ENCODE assay signal across 1 cellular context in the genomic region with DNA sequence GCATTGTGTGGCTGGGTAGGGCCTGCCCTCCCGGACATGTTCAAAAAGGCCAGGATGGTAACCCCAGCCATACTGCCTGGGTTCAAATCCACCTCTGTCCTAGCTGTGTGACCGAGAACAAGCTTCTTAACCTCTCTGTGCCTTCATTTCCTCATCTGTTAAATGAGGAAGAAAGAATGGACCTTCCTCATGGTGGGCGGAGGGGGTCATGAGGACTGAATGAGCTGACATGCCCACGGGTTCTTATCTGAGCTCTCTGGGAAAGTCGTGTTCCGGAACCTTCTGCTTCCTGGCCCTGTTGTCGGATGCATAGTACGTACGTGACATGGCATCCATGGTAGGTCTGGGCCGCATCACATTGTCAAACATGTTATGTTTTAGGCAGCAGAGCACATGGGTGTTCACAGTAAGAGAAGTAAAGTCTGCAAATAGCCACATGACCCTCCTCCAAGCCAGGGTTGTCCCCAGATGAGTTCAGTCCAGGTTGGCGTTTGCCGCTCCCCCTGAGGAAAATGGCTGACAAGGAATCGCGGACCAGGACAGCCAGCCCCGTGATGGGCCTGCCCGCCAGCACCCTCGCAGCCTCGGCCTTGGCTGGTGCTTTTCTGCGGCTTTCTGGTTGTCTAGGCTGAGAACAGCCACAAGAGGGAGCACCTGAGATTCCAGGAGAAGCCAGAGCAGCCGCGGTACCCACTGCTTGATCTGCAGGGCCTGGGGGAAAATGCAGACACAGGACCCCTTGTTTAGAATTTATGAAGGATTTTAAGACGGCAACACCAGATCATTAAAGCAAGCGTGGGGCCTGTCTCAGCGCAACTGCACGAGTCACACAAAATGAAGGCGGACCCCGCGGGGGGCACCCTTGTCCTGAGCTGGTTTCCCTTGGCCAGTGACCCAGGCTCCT.
TF ChIP-seq lines count a peak whose summit lies in the region.

No MANE protein-coding gene starts in this region.

TF ChIP-seq in HepG2, 621 proteins besides CTCF, POLR2A, EP300 and RAD21 (continued from another document and continues in another):
- TF ChIP-seq, protein P1, sequence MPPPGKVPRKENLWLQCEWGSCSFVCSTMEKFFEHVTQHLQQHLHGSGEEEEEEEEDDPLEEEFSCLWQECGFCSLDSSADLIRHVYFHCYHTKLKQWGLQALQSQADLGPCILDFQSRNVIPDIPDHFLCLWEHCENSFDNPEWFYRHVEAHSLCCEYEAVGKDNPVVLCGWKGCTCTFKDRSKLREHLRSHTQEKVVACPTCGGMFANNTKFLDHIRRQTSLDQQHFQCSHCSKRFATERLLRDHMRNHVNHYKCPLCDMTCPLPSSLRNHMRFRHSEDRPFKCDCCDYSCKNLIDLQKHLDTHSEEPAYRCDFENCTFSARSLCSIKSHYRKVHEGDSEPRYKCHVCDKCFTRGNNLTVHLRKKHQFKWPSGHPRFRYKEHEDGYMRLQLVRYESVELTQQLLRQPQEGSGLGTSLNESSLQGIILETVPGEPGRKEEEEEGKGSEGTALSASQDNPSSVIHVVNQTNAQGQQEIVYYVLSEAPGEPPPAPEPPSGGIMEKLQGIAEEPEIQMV (CRISPR knock-in tag; IDR thresholded peaks at IDR 0.05; ENCODE audit: low read depth), result peak; percentile 83; the same call in 1 of the 2 replicates
- TF ChIP-seq ZNF543 (CRISPR knock-in tag; IDR thresholded peaks at IDR 0.05), result no peak
- TF ChIP-seq, protein P2, sequence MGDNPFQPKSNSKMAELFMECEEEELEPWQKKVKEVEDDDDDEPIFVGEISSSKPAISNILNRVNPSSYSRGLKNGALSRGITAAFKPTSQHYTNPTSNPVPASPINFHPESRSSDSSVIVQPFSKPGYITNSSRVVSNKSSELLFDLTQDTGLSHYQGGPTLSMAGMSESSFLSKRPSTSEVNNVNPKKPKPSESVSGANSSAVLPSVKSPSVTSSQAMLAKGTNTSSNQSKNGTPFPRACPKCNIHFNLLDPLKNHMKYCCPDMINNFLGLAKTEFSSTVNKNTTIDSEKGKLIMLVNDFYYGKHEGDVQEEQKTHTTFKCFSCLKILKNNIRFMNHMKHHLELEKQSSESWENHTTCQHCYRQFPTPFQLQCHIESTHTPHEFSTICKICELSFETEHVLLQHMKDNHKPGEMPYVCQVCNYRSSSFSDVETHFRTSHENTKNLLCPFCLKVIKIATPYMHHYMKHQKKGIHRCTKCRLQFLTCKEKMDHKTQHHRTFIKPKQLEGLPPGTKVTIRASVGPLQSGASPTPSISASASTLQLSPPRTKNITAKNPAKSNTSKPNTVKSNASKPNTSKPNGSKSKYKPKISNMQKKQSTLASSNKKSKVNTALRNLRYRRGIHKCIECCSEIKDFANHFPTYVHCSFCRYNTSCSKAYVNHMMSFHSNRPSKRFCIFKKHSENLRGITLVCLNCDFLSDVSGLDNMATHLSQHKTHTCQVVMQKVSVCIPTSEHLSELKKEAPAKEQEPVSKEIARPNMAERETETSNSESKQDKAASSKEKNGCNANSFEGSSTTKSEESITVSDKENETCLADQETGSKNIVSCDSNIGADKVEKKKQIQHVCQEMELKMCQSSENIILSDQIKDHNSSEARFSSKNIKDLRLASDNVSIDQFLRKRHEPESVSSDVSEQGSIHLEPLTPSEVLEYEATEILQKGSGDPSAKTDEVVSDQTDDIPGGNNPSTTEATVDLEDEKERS (CRISPR knock-in tag; IDR thresholded peaks at IDR 0.05), result no peak
- no peak for TF ChIP-seq MXI1 (IDR thresholded peaks at IDR 0.05; ENCODE audit: borderline replicate concordance, low read depth, low read length)
- no peak for TF ChIP-seq ZNF891 (CRISPR knock-in tag; IDR thresholded peaks at IDR 0.05)
- TF ChIP-seq NFIB (CRISPR knock-in tag; IDR thresholded peaks at IDR 0.05; ENCODE audit: borderline replicate concordance), result no peak
- TF ChIP-seq ZNF251 (CRISPR knock-in tag; IDR thresholded peaks at IDR 0.05), result no peak
- no peak for TF ChIP-seq HOXA7 (CRISPR knock-in tag; IDR thresholded peaks at IDR 0.05)
- no peak for TF ChIP-seq RFXANK (CRISPR knock-in tag; IDR thresholded peaks at IDR 0.05)
- TF ChIP-seq MYC (CRISPR knock-in tag; IDR thresholded peaks at IDR 0.05; ENCODE audit: borderline replicate concordance), result no peak
- peak; percentile 26; the same call in 1 of the 2 replicates for TF ChIP-seq ERF (CRISPR knock-in tag; IDR thresholded peaks at IDR 0.05)
- TF ChIP-seq, protein P3, sequence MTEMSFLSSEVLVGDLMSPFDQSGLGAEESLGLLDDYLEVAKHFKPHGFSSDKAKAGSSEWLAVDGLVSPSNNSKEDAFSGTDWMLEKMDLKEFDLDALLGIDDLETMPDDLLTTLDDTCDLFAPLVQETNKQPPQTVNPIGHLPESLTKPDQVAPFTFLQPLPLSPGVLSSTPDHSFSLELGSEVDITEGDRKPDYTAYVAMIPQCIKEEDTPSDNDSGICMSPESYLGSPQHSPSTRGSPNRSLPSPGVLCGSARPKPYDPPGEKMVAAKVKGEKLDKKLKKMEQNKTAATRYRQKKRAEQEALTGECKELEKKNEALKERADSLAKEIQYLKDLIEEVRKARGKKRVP (CRISPR knock-in tag; IDR thresholded peaks at IDR 0.05), result no peak
- no peak; the same call in 1 of the 2 replicates for TF ChIP-seq IRX3 (CRISPR knock-in tag; IDR thresholded peaks at IDR 0.05; ENCODE audit: borderline replicate concordance, low read depth)
- no peak for TF ChIP-seq ZNF326 (CRISPR knock-in tag; IDR thresholded peaks at IDR 0.05; ENCODE audit: borderline replicate concordance)
- no peak for TF ChIP-seq NCOR1 (IDR thresholded peaks at IDR 0.05; ENCODE audit: borderline replicate concordance, low read length)
- no peak for TF ChIP-seq TOE1 (CRISPR knock-in tag; IDR thresholded peaks at IDR 0.05)
- no peak for TF ChIP-seq SRF (IDR thresholded peaks at IDR 0.05; ENCODE audit: low read depth, low read length)
- TF ChIP-seq GABPA (IDR thresholded peaks at IDR 0.05; ENCODE audit: low read depth, low read length), result no peak
- TF ChIP-seq GABPA (CRISPR knock-in tag; IDR thresholded peaks at IDR 0.05; ENCODE audit: low read depth), result no peak
- TF ChIP-seq ZNF629 (CRISPR knock-in tag; conservative IDR thresholded peaks at IDR 0.05), result no peak
- TF ChIP-seq SATB2 (CRISPR knock-in tag; IDR thresholded peaks at IDR 0.05), result no peak
- no peak for TF ChIP-seq PRMT3 (CRISPR knock-in tag; IDR thresholded peaks at IDR 0.05; ENCODE audit: borderline replicate concordance, low read depth)
- TF ChIP-seq ZFP62 (CRISPR knock-in tag; IDR thresholded peaks at IDR 0.05), result no peak
- no peak for TF ChIP-seq JUNB (CRISPR knock-in tag; IDR thresholded peaks at IDR 0.05; ENCODE audit: borderline replicate concordance)
- TF ChIP-seq ZKSCAN5 (CRISPR knock-in tag; IDR thresholded peaks at IDR 0.05), result no peak
- TF ChIP-seq, protein P4, sequence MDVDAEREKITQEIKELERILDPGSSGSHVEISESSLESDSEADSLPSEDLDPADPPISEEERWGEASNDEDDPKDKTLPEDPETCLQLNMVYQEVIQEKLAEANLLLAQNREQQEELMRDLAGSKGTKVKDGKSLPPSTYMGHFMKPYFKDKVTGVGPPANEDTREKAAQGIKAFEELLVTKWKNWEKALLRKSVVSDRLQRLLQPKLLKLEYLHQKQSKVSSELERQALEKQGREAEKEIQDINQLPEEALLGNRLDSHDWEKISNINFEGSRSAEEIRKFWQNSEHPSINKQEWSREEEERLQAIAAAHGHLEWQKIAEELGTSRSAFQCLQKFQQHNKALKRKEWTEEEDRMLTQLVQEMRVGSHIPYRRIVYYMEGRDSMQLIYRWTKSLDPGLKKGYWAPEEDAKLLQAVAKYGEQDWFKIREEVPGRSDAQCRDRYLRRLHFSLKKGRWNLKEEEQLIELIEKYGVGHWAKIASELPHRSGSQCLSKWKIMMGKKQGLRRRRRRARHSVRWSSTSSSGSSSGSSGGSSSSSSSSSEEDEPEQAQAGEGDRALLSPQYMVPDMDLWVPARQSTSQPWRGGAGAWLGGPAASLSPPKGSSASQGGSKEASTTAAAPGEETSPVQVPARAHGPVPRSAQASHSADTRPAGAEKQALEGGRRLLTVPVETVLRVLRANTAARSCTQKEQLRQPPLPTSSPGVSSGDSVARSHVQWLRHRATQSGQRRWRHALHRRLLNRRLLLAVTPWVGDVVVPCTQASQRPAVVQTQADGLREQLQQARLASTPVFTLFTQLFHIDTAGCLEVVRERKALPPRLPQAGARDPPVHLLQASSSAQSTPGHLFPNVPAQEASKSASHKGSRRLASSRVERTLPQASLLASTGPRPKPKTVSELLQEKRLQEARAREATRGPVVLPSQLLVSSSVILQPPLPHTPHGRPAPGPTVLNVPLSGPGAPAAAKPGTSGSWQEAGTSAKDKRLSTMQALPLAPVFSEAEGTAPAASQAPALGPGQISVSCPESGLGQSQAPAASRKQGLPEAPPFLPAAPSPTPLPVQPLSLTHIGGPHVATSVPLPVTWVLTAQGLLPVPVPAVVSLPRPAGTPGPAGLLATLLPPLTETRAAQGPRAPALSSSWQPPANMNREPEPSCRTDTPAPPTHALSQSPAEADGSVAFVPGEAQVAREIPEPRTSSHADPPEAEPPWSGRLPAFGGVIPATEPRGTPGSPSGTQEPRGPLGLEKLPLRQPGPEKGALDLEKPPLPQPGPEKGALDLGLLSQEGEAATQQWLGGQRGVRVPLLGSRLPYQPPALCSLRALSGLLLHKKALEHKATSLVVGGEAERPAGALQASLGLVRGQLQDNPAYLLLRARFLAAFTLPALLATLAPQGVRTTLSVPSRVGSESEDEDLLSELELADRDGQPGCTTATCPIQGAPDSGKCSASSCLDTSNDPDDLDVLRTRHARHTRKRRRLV (CRISPR knock-in tag; IDR thresholded peaks at IDR 0.05), result no peak
- TF ChIP-seq KMT2A (CRISPR knock-in tag; IDR thresholded peaks at IDR 0.05), result no peak
- TF ChIP-seq PAX8 (CRISPR knock-in tag; IDR thresholded peaks at IDR 0.05; ENCODE audit: borderline replicate concordance), result no peak
- TF ChIP-seq KAT2B (IDR thresholded peaks at IDR 0.05; ENCODE audit: borderline replicate concordance, low read depth, low read length), result no peak
- TF ChIP-seq ZNF777 (CRISPR knock-in tag; IDR thresholded peaks at IDR 0.05), result no peak
- peak; percentile 47; the same call in 1 of the 2 replicates for TF ChIP-seq SALL1 (CRISPR knock-in tag; IDR thresholded peaks at IDR 0.05)
- TF ChIP-seq, protein P5, sequence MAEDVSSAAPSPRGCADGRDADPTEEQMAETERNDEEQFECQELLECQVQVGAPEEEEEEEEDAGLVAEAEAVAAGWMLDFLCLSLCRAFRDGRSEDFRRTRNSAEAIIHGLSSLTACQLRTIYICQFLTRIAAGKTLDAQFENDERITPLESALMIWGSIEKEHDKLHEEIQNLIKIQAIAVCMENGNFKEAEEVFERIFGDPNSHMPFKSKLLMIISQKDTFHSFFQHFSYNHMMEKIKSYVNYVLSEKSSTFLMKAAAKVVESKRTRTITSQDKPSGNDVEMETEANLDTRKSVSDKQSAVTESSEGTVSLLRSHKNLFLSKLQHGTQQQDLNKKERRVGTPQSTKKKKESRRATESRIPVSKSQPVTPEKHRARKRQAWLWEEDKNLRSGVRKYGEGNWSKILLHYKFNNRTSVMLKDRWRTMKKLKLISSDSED (CRISPR knock-in tag; IDR thresholded peaks at IDR 0.05), result no peak
- no peak for TF ChIP-seq NFE2L1 (CRISPR knock-in tag; IDR thresholded peaks at IDR 0.05; ENCODE audit: borderline replicate concordance)
- no peak for TF ChIP-seq TCF12 (IDR thresholded peaks at IDR 0.05)
- no peak for TF ChIP-seq TCF12 (CRISPR knock-in tag; IDR thresholded peaks at IDR 0.05)
- TF ChIP-seq, protein P6, sequence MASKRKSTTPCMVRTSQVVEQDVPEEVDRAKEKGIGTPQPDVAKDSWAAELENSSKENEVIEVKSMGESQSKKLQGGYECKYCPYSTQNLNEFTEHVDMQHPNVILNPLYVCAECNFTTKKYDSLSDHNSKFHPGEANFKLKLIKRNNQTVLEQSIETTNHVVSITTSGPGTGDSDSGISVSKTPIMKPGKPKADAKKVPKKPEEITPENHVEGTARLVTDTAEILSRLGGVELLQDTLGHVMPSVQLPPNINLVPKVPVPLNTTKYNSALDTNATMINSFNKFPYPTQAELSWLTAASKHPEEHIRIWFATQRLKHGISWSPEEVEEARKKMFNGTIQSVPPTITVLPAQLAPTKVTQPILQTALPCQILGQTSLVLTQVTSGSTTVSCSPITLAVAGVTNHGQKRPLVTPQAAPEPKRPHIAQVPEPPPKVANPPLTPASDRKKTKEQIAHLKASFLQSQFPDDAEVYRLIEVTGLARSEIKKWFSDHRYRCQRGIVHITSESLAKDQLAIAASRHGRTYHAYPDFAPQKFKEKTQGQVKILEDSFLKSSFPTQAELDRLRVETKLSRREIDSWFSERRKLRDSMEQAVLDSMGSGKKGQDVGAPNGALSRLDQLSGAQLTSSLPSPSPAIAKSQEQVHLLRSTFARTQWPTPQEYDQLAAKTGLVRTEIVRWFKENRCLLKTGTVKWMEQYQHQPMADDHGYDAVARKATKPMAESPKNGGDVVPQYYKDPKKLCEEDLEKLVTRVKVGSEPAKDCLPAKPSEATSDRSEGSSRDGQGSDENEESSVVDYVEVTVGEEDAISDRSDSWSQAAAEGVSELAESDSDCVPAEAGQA (IDR thresholded peaks at IDR 0.05; ENCODE audit: low read depth), result no peak
- TF ChIP-seq, protein P6 (CRISPR knock-in tag; IDR thresholded peaks at IDR 0.05; ENCODE audit: borderline replicate concordance), result no peak
- TF ChIP-seq ZNF30 (CRISPR knock-in tag; IDR thresholded peaks at IDR 0.05), result no peak
- TF ChIP-seq ZNF547 (CRISPR knock-in tag; IDR thresholded peaks at IDR 0.05), result no peak
- TF ChIP-seq FOXO1 (CRISPR knock-in tag; IDR thresholded peaks at IDR 0.05), result no peak; the same call in 1 of the 2 replicates
- 0 out of 2 replicates have a peak, but pooled peaks have one; percentile 38 for TF ChIP-seq ZNF839 (CRISPR knock-in tag; IDR thresholded peaks at IDR 0.05; ENCODE audit: borderline replicate concordance)
